In genomic region chr12:124621296-124621660, GRCh38 we compare ENCODE assay signal across 12 cellular contexts. TPM values are rescaled to one million over a fixed set of nuclear protein-coding genes. Genes with fewer than 3 reads are reported as not detected.
DNase-seq lines count a peak whose midpoint lies in the region; ATAC-seq, FAIRE-seq and TF ChIP-seq lines count a peak whose summit lies in the region.
"Had no signal": no experiment of that assay in that cellular context is flagged by ENCODE, and none has a peak within 500 bp of the region (broad histone marks: within the 10 kb centered on the region; RNA-seq: fewer than 3 reads in every experiment).

No MANE protein-coding gene starts in this region.

- DNase-seq in AG20443 (ENCODE audit: low spot score), result peak; percentile 91
- DNase-seq in astrocyte (ENCODE audit: low read depth), result peak; percentile 90
- peak; percentile 79 to 90 (median 84) for DNase-seq in right cardiac atrium
- DNase-seq in gastrocnemius medialis, result peak; percentile 50 to 78
- DNase-seq in NCI-H2081 (lab: John Stamatoyannopoulos, UW), result no peak
- DNase-seq in NOMO-1 (lab: John Stamatoyannopoulos, UW; ENCODE audit: unreplicated experiment in 2 of 2), result no peak
- no peak for DNase-seq in activated T-cell treated with anti-CD3 and anti-CD28 coated beads, Interleukin-2, amount 50 U/mL, for 1 hour
- DNase-seq: C1 segment of cervical spinal cord, NCI-H526, occipital lobe had no signal

- H3K4me1 Mint-ChIP-seq in astrocyte (ENCODE audit: low read depth, unreplicated experiment), result peaks cover 18% of the 10 kb centered on the region

- H3K36me3 ChIP-seq in astrocyte (ENCODE audit: insufficient read depth, low read length), result no peaks in the 10 kb centered on the region
- no peaks in the 10 kb centered on the region for H3K36me3 ChIP-seq in gastrocnemius medialis

- H3K4me2 ChIP-seq in astrocyte (ENCODE audit: low read length), result peak overlapping the region; percentile 64

- peaks cover 27% of the 10 kb centered on the region for H3K27me3 Mint-ChIP-seq in astrocyte (ENCODE audit: low read depth, unreplicated experiment)

- no peak for TF ChIP-seq POLR2A in gastrocnemius medialis (IDR thresholded peaks at IDR 0.05)

- H3K27me3 ChIP-seq in astrocyte (ENCODE audit: insufficient read depth, low read length) (peaks cover 2% of the 10 kb centered on the region), right cardiac atrium (ENCODE audit: control insufficient read depth, insufficient read depth) (no peaks in the 10 kb centered on the region), gastrocnemius medialis (no peaks in the 10 kb centered on the region)

- 39% methylated on average over 11 of the region's 11 CpGs for WGBS in right cardiac atrium

- H3K9me3 ChIP-seq in astrocyte (ENCODE audit: insufficient read depth, low read depth, low read length) (peaks cover 5% of the 10 kb centered on the region), right cardiac atrium (ENCODE audit: control insufficient read depth, low read length) (no peaks in the 10 kb centered on the region), gastrocnemius medialis (no peaks in the 10 kb centered on the region)

- H4K20me1 ChIP-seq in astrocyte (ENCODE audit: insufficient read depth, low read length), result no peaks in the 10 kb centered on the region

- no peak for FAIRE-seq in astrocyte (lab: Jason Lieb, UNC)

- H3K4me1 ChIP-seq in astrocyte (ENCODE audit: insufficient read depth, low read length) (peaks cover 22% of the 10 kb centered on the region), right cardiac atrium (ENCODE audit: control insufficient read depth, insufficient read depth, low read length) (peaks cover 8% of the 10 kb centered on the region), gastrocnemius medialis (peaks cover 24 to 27% of the 10 kb centered on the region in 2 donors)

- TF ChIP-seq CTCF in astrocyte (IDR thresholded peaks at IDR 0.05; ENCODE audit: insufficient read depth, low read depth, low read length), result no peak
- no peak for TF ChIP-seq CTCF in gastrocnemius medialis (IDR thresholded peaks at IDR 0.05 in 4 of 5, conservative IDR thresholded peaks at IDR 0.05 in 1 of 5)

- H3K4me3 ChIP-seq in astrocyte (ENCODE audit: insufficient read depth, low read depth, low read length) (no peak overlapping the region), right cardiac atrium (ENCODE audit: low read length) (no peak overlapping the region), gastrocnemius medialis (no peak overlapping the region)

- H3K27ac Mint-ChIP-seq in astrocyte (ENCODE audit: unreplicated experiment), result peak overlapping the region; percentile 53
- H3K27ac Mint-ChIP-seq: T-helper 1 cell treated with Interleukin-12 subunit alpha and Interleukin-12 subunit beta and Interleukin-4 antibody, amounts not matched to agents 30 μg/mL and 1 μg/mL, for 36 hours had no signal

- peaks cover 1% of the 10 kb centered on the region for H3K36me3 Mint-ChIP-seq in astrocyte (ENCODE audit: low read depth, unreplicated experiment)

- no peak overlapping the region for H3K4me3 Mint-ChIP-seq in astrocyte (ENCODE audit: unreplicated experiment)
- H3K4me3 Mint-ChIP-seq: T-helper 1 cell treated with Interleukin-12 subunit alpha and Interleukin-12 subunit beta and Interleukin-4 antibody, amounts not matched to agents 30 μg/mL and 1 μg/mL, for 36 hours had no signal

- H3K79me2 ChIP-seq in astrocyte (ENCODE audit: insufficient read depth, low read length), result no peaks in the 10 kb centered on the region

- H3K9me3 Mint-ChIP-seq in astrocyte (ENCODE audit: unreplicated experiment), result peaks cover 6% of the 10 kb centered on the region
- H3K9me3 Mint-ChIP-seq: T-helper 1 cell treated with Interleukin-12 subunit alpha and Interleukin-12 subunit beta and Interleukin-4 antibody, amounts not matched to agents 30 μg/mL and 1 μg/mL, for 36 hours had no signal

- intact Hi-C loops in right cardiac atrium (cut with DNase I), result no loop called here
- intact Hi-C loops in gastrocnemius medialis (cut with DNase I; ENCODE audit: low total_unique reads), result loop anchor here (5.0 to 10.0 kb wide), 2 partner anchors 91 to 144 kb away; no protein-coding TSS in a partner anchor

- H3K27ac ChIP-seq in astrocyte (ENCODE audit: low read depth, low read length) (peak overlapping the region; percentile 70), right cardiac atrium (ENCODE audit: low read length) (no peak overlapping the region), gastrocnemius medialis (peak overlapping the region in 3 of 4 donors; percentile 35 to 48 (median 47))

- in situ Hi-C loops in gastrocnemius medialis (cut with MboI; ENCODE audit: low sequenced_read_pairs in 4 of 4), result loop anchor here in 1 of 4 donors (10.0 kb wide), 1 partner anchor 64 kb away; no protein-coding TSS in a partner anchor

- peak; percentile 35 to 72 for ATAC-seq in right cardiac atrium
- ATAC-seq in gastrocnemius medialis, result peak; percentile 70 to 89
- no peak for ATAC-seq in HG02623 (IDR thresholded peaks at IDR 0.05; ENCODE audit: unreplicated experiment)

- H3K9ac ChIP-seq in astrocyte (ENCODE audit: low read length), result peak overlapping the region; percentile 47

- peak overlapping the region; percentile 72 for H2AFZ ChIP-seq in astrocyte (ENCODE audit: low read depth, low read length)

RNA-seq across cellular contexts. Expression of gene NCOR2, which starts 53.9 kb away (rescaled TPM):
- total RNA-seq in astrocyte (425 and 489 TPM in 2 replicates), right cardiac atrium (100 to 1,000 TPM; 137 to 166 (median 146) TPM), gastrocnemius medialis (100 to 1,000 TPM in 2 of 4 donors, 10 to 100 TPM in 2; 37.7 to 123 (median 105) TPM)
- 66.4 TPM for polyA plus RNA-seq in right cardiac atrium

Comparison
In these comparisons a context has a peak if more than half of its experiments do, and no peak if none do; other contexts are left out.
1. DNase-seq: peak in AG20443 (single experiment), astrocyte (single experiment), right cardiac atrium (3 of 3) and gastrocnemius medialis (2 of 2); none in NCI-H2081 (0 of 2), NOMO-1 (0 of 2) and activated T-cell treated with anti-CD3 and anti-CD28 coated beads, Interleukin-2, amount 50 U/mL, for 1 hour (single experiment).